15 cellular contexts compared by ENCODE assay signal in genomic region chr13:99507054-99507453, GRCh38. TPM values are rescaled to one million over a fixed set of nuclear protein-coding genes. Genes with fewer than 3 reads are reported as not detected.
DNase-seq lines count a peak whose midpoint lies in the region; ATAC-seq and TF ChIP-seq lines count a peak whose summit lies in the region.
"Had no signal": no experiment of that assay in that cellular context is flagged by ENCODE, and none has a peak within 500 bp of the region (broad histone marks: within the 10 kb centered on the region; RNA-seq: fewer than 3 reads in every experiment).

No MANE protein-coding gene starts in this region.

- H3K36me3 Mint-ChIP-seq in activated naive CD8-positive, alpha-beta T cell treated with anti-CD3 and anti-CD28 coated beads, Interleukin-2, amount 10 ng/mL, durations not matched to agents 7 days and 5 days, result peaks cover 52% of the 10 kb centered on the region
- H3K36me3 Mint-ChIP-seq in activated naive CD8-positive, alpha-beta T cell treated with anti-CD3 and anti-CD28 coated beads, Interleukin-2, amount 50 U/mL, for 24 hours (ENCODE audit: low read depth), result peaks cover 41% of the 10 kb centered on the region
- peaks cover 27% of the 10 kb centered on the region for H3K36me3 Mint-ChIP-seq in endothelial cell (ENCODE audit: low read depth, unreplicated experiment)

- H3K27ac ChIP-seq in Karpas-422 (ENCODE audit: low read length), result peak overlapping the region; percentile 88
- H3K27ac ChIP-seq: brain microvascular endothelial cell had no signal

- H3K9ac ChIP-seq in Karpas-422 (ENCODE audit: low read length), result peak overlapping the region; percentile 37; the same call in 1 of the 2 replicates

- H3K9me3 ChIP-seq in Karpas-422 (ENCODE audit: low read length), result no peaks in the 10 kb centered on the region

- H3K9me3 Mint-ChIP-seq in activated naive CD8-positive, alpha-beta T cell treated with anti-CD3 and anti-CD28 coated beads, Interleukin-2, amount 10 ng/mL, durations not matched to agents 7 days and 5 days, result peaks cover 12% of the 10 kb centered on the region
- H3K9me3 Mint-ChIP-seq in activated naive CD8-positive, alpha-beta T cell treated with anti-CD3 and anti-CD28 coated beads, Interleukin-2, amount 50 U/mL, for 24 hours, result peaks cover 22% of the 10 kb centered on the region
- peaks cover 5% of the 10 kb centered on the region for H3K9me3 Mint-ChIP-seq in endothelial cell (ENCODE audit: unreplicated experiment)

- H3K4me1 ChIP-seq in Karpas-422 (ENCODE audit: low read length), result peaks cover 72% of the 10 kb centered on the region

- no peaks in the 10 kb centered on the region for H3K27me3 Mint-ChIP-seq in activated naive CD8-positive, alpha-beta T cell treated with anti-CD3 and anti-CD28 coated beads, Interleukin-2, amount 10 ng/mL, durations not matched to agents 7 days and 5 days
- no peaks in the 10 kb centered on the region for H3K27me3 Mint-ChIP-seq in activated naive CD8-positive, alpha-beta T cell treated with anti-CD3 and anti-CD28 coated beads, Interleukin-2, amount 50 U/mL, for 24 hours
- H3K27me3 Mint-ChIP-seq in endothelial cell (ENCODE audit: unreplicated experiment), result peaks cover 7% of the 10 kb centered on the region

- DNase-seq in activated naive CD8-positive, alpha-beta T cell treated with anti-CD3 and anti-CD28 coated beads, Interleukin-2, amount 10 ng/mL, durations not matched to agents 7 days and 5 days, result no peak
- no peak for DNase-seq in activated naive CD8-positive, alpha-beta T cell treated with anti-CD3 and anti-CD28 coated beads, Interleukin-2, amount 50 U/mL, for 24 hours
- no peak for DNase-seq in Karpas-422
- DNase-seq in endothelial cell (ENCODE audit: low spot score), result no peak
- no peak for DNase-seq in stimulated activated CD4-positive, alpha-beta T cell treated with anti-CD3 and anti-CD28 coated beads, Interleukin-4, amount 100 ng/mL, for 1 hour
- no peak for DNase-seq in foreskin melanocyte
- no peak for DNase-seq in hypothalamus (lab: John Stamatoyannopoulos, UW)
- DNase-seq: brain microvascular endothelial cell, DMS53, NCI-H1417 treated with DMSO at 0.1 percent for 48 hours, posterior cingulate gyrus, T1000 had no signal

- peaks cover 44% of the 10 kb centered on the region for H3K4me1 Mint-ChIP-seq in activated naive CD8-positive, alpha-beta T cell treated with anti-CD3 and anti-CD28 coated beads, Interleukin-2, amount 10 ng/mL, durations not matched to agents 7 days and 5 days
- H3K4me1 Mint-ChIP-seq in activated naive CD8-positive, alpha-beta T cell treated with anti-CD3 and anti-CD28 coated beads, Interleukin-2, amount 50 U/mL, for 24 hours, result peaks cover 87% of the 10 kb centered on the region
- peaks cover 30% of the 10 kb centered on the region for H3K4me1 Mint-ChIP-seq in endothelial cell (ENCODE audit: unreplicated experiment)

- H3K9me2 ChIP-seq in Karpas-422 (replicated peaks; ENCODE audit: insufficient read depth, low read length), result no peaks in the 10 kb centered on the region

- H3K4me3 ChIP-seq in Karpas-422 (ENCODE audit: low read length), result peak overlapping the region; percentile 85

- H3K4me2 ChIP-seq in Karpas-422 (ENCODE audit: low read depth, low read length, poor library complexity, severe bottlenecking), result peak overlapping the region; percentile 98

- H2AFZ ChIP-seq in Karpas-422 (ENCODE audit: low read length), result no peak overlapping the region

- H3K79me2 ChIP-seq in Karpas-422 (ENCODE audit: low read length), result peaks cover 99% of the 10 kb centered on the region

- no peaks in the 10 kb centered on the region for H3K27me3 ChIP-seq in Karpas-422 (ENCODE audit: low read length)
- H3K27me3 ChIP-seq: brain microvascular endothelial cell had no signal

- POLR2A ChIA-PET in activated naive CD8-positive, alpha-beta T cell treated with anti-CD3 and anti-CD28 coated beads, Interleukin-2, amount 10 ng/mL, durations not matched to agents 7 days and 5 days (lab: Charles Lee), result interaction anchor here (1.1 kb wide), 1 partner anchor 99 kb away, joined by 3 read pairs; the partner anchor contains the start of gene CLYBL

- ATAC-seq in activated naive CD8-positive, alpha-beta T cell treated with anti-CD3 and anti-CD28 coated beads, Interleukin-2, amount 10 ng/mL, durations not matched to agents 7 days and 5 days (ENCODE audit: low read depth), result no peak
- no peak for ATAC-seq in activated naive CD8-positive, alpha-beta T cell treated with anti-CD3 and anti-CD28 coated beads, Interleukin-2, amount 50 U/mL, for 24 hours
- ATAC-seq in HG02970 (IDR thresholded peaks at IDR 0.05; ENCODE audit: low FRiP score, unreplicated experiment), result no peak

- H4K20me1 ChIP-seq in Karpas-422 (ENCODE audit: insufficient read depth, low read depth, low read length), result peaks cover 27% of the 10 kb centered on the region; the same call in 1 of the 2 replicates

- TF ChIP-seq CTCF in endothelial cell (IDR thresholded peaks at IDR 0.05; ENCODE audit: unreplicated experiment), result no peak

- no peak overlapping the region for H3K4me3 Mint-ChIP-seq in activated naive CD8-positive, alpha-beta T cell treated with anti-CD3 and anti-CD28 coated beads, Interleukin-2, amount 10 ng/mL, durations not matched to agents 7 days and 5 days
- H3K4me3 Mint-ChIP-seq in activated naive CD8-positive, alpha-beta T cell treated with anti-CD3 and anti-CD28 coated beads, Interleukin-2, amount 50 U/mL, for 24 hours, result no peak overlapping the region
- H3K4me3 Mint-ChIP-seq in endothelial cell (ENCODE audit: unreplicated experiment), result peak overlapping the region; percentile 5
- H3K4me3 Mint-ChIP-seq: mesothelial cell of epicardium had no signal

- peaks cover 23% of the 10 kb centered on the region for H3K36me3 ChIP-seq in Karpas-422 (ENCODE audit: insufficient read depth, low read length)
- H3K36me3 ChIP-seq: brain microvascular endothelial cell had no signal

- H3K27ac Mint-ChIP-seq in activated naive CD8-positive, alpha-beta T cell treated with anti-CD3 and anti-CD28 coated beads, Interleukin-2, amount 10 ng/mL, durations not matched to agents 7 days and 5 days, result peak overlapping the region; percentile 67
- no peak overlapping the region for H3K27ac Mint-ChIP-seq in activated naive CD8-positive, alpha-beta T cell treated with anti-CD3 and anti-CD28 coated beads, Interleukin-2, amount 50 U/mL, for 24 hours
- H3K27ac Mint-ChIP-seq in endothelial cell (ENCODE audit: unreplicated experiment), result no peak overlapping the region
- H3K27ac Mint-ChIP-seq: activated T-helper 2 cell treated with anti-CD3 and anti-CD28 coated beads, Interferon-gamma antibody, Interleukin-2, Interleukin-4, amounts not matched to agents 10 μg/mL and 5 μg/mL and 100 μg/mL, durations not matched to agents 14 hours and 24 hours and 36 hours; mesothelial cell of epicardium had no signal

RNA-seq across cellular contexts. Expression of gene TM9SF2, which starts 5.8 kb away (rescaled TPM):
- total RNA-seq in activated naive CD8-positive, alpha-beta T cell treated with anti-CD3 and anti-CD28 coated beads, Interleukin-2, amount 10 ng/mL, durations not matched to agents 7 days and 5 days, result 10 to 100 TPM; 58.4 to 59.7 TPM
- 68.2 and 134 TPM in 2 replicates for total RNA-seq in Karpas-422 (2014; rRNA removed; shearing (Covaris generic); ENCODE audit: low replicate concordance)
- total RNA-seq in endothelial cell (ENCODE audit: unreplicated experiment), result 128 TPM
